Comparison of ENCODE assay signal across 3 cellular contexts in the genomic region with DNA sequence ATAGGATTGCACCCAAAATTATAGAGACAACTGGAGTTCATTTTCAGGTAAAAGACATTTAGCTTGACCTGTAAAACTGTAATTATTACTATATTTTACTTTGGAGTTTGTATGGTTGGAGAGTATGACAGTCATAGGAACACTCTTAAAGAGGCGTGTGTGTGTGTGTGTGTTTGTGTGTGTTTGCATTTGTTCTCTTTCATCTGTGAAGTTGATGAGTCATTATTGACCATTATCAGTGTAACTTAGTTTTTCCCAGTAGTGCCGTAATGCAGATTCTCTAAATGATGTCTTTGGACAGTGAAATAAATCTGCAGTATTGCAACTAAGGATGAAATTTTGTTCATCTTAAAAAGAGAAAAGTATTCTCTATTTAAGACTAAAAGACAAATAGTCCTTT.
TF ChIP-seq lines count a peak whose summit lies in the region.

No MANE protein-coding gene starts in this region.

TF ChIP-seq in A549, 52 proteins besides CTCF, POLR2A, EP300 and RAD21:
- TF ChIP-seq NFE2L2 (conservative IDR thresholded peaks at IDR 0.05; ENCODE audit: low read length) (peak; percentile 39; the same call in 1 of the 2 replicates), FOSL2 (IDR thresholded peaks at IDR 0.05) (0 out of 2 replicates have a peak, but pooled peaks have one; percentile 29), FOSL2 (CRISPR knock-in tag; IDR thresholded peaks at IDR 0.05) (peak; percentile 89), FOXS1 (CRISPR knock-in tag; IDR thresholded peaks at IDR 0.05) (no peak), MAZ (IDR thresholded peaks at IDR 0.05; ENCODE audit: borderline replicate concordance, low read depth, low read length) (no peak), JUNB (IDR thresholded peaks at IDR 0.05) (peak; percentile 40; the same call in 1 of the 2 replicates), HDAC2 (IDR thresholded peaks at IDR 0.05) (no peak), RCOR1 (IDR thresholded peaks at IDR 0.05; ENCODE audit: low read depth, low read length) (no peak), CHD2 (IDR thresholded peaks at IDR 0.05; ENCODE audit: low read length, partially characterized antibody) (no peak), TP53 (CRISPR knock-in tag; IDR thresholded peaks at IDR 0.05) (no peak), RARB (CRISPR knock-in tag; IDR thresholded peaks at IDR 0.05) (no peak), KDM5A (IDR thresholded peaks at IDR 0.05) (no peak), MAFK (IDR thresholded peaks at IDR 0.05; ENCODE audit: partially characterized antibody) (peak; percentile 73)
- TF ChIP-seq, protein P1, sequence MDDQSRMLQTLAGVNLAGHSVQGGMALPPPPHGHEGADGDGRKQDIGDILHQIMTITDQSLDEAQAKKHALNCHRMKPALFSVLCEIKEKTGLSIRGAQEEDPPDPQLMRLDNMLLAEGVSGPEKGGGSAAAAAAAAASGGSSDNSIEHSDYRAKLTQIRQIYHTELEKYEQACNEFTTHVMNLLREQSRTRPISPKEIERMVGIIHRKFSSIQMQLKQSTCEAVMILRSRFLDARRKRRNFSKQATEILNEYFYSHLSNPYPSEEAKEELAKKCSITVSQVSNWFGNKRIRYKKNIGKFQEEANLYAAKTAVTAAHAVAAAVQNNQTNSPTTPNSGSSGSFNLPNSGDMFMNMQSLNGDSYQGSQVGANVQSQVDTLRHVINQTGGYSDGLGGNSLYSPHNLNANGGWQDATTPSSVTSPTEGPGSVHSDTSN (IDR thresholded peaks at IDR 0.05) = no peak

TF ChIP-seq in HepG2, 621 proteins besides CTCF, POLR2A, EP300 and RAD21 (continues in another document):
- TF ChIP-seq, protein P2, sequence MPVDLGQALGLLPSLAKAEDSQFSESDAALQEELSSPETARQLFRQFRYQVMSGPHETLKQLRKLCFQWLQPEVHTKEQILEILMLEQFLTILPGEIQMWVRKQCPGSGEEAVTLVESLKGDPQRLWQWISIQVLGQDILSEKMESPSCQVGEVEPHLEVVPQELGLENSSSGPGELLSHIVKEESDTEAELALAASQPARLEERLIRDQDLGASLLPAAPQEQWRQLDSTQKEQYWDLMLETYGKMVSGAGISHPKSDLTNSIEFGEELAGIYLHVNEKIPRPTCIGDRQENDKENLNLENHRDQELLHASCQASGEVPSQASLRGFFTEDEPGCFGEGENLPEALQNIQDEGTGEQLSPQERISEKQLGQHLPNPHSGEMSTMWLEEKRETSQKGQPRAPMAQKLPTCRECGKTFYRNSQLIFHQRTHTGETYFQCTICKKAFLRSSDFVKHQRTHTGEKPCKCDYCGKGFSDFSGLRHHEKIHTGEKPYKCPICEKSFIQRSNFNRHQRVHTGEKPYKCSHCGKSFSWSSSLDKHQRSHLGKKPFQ (CRISPR knock-in tag; IDR thresholded peaks at IDR 0.05; ENCODE audit: insufficient replicate concordance) = no peak
- TF ChIP-seq FOXK1 (CRISPR knock-in tag; IDR thresholded peaks at IDR 0.05; ENCODE audit: borderline replicate concordance, low read depth) (no peak), MAFK (conservative IDR thresholded peaks at IDR 0.05 in 1 of 2, IDR thresholded peaks at IDR 0.05 in 1 of 2; ENCODE audit: low read length in 2 of 2) (peak in 1 of 2 experiments; percentile 39; a peak in 2 of 4 replicates), THAP11 (CRISPR knock-in tag; IDR thresholded peaks at IDR 0.05) (0 out of 2 replicates have a peak, but pooled peaks have one; percentile 24), CREB1 (IDR thresholded peaks at IDR 0.05) (peak; percentile 51; the same call in 1 of the 2 replicates), CREB1 (CRISPR knock-in tag; IDR thresholded peaks at IDR 0.05) (no peak), SUZ12 (IDR thresholded peaks at IDR 0.05; ENCODE audit: low read depth, low read length) (no peak), NFE2L2 (IDR thresholded peaks at IDR 0.05; ENCODE audit: low read length) (peak; percentile 85)
- TF ChIP-seq, protein P3, sequence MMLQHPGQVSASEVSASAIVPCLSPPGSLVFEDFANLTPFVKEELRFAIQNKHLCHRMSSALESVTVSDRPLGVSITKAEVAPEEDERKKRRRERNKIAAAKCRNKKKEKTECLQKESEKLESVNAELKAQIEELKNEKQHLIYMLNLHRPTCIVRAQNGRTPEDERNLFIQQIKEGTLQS (CRISPR knock-in tag; IDR thresholded peaks at IDR 0.05) = 0 out of 2 replicates have a peak, but pooled peaks have one; percentile 46
- TF ChIP-seq, protein P4, sequence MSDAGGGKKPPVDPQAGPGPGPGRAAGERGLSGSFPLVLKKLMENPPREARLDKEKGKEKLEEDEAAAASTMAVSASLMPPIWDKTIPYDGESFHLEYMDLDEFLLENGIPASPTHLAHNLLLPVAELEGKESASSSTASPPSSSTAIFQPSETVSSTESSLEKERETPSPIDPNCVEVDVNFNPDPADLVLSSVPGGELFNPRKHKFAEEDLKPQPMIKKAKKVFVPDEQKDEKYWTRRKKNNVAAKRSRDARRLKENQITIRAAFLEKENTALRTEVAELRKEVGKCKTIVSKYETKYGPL (CRISPR knock-in tag; IDR thresholded peaks at IDR 0.05) = no peak
- TF ChIP-seq, protein P5, sequence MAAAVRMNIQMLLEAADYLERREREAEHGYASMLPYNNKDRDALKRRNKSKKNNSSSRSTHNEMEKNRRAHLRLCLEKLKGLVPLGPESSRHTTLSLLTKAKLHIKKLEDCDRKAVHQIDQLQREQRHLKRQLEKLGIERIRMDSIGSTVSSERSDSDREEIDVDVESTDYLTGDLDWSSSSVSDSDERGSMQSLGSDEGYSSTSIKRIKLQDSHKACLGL (CRISPR knock-in tag; IDR thresholded peaks at IDR 0.05) = no peak
- TF ChIP-seq, protein P6, sequence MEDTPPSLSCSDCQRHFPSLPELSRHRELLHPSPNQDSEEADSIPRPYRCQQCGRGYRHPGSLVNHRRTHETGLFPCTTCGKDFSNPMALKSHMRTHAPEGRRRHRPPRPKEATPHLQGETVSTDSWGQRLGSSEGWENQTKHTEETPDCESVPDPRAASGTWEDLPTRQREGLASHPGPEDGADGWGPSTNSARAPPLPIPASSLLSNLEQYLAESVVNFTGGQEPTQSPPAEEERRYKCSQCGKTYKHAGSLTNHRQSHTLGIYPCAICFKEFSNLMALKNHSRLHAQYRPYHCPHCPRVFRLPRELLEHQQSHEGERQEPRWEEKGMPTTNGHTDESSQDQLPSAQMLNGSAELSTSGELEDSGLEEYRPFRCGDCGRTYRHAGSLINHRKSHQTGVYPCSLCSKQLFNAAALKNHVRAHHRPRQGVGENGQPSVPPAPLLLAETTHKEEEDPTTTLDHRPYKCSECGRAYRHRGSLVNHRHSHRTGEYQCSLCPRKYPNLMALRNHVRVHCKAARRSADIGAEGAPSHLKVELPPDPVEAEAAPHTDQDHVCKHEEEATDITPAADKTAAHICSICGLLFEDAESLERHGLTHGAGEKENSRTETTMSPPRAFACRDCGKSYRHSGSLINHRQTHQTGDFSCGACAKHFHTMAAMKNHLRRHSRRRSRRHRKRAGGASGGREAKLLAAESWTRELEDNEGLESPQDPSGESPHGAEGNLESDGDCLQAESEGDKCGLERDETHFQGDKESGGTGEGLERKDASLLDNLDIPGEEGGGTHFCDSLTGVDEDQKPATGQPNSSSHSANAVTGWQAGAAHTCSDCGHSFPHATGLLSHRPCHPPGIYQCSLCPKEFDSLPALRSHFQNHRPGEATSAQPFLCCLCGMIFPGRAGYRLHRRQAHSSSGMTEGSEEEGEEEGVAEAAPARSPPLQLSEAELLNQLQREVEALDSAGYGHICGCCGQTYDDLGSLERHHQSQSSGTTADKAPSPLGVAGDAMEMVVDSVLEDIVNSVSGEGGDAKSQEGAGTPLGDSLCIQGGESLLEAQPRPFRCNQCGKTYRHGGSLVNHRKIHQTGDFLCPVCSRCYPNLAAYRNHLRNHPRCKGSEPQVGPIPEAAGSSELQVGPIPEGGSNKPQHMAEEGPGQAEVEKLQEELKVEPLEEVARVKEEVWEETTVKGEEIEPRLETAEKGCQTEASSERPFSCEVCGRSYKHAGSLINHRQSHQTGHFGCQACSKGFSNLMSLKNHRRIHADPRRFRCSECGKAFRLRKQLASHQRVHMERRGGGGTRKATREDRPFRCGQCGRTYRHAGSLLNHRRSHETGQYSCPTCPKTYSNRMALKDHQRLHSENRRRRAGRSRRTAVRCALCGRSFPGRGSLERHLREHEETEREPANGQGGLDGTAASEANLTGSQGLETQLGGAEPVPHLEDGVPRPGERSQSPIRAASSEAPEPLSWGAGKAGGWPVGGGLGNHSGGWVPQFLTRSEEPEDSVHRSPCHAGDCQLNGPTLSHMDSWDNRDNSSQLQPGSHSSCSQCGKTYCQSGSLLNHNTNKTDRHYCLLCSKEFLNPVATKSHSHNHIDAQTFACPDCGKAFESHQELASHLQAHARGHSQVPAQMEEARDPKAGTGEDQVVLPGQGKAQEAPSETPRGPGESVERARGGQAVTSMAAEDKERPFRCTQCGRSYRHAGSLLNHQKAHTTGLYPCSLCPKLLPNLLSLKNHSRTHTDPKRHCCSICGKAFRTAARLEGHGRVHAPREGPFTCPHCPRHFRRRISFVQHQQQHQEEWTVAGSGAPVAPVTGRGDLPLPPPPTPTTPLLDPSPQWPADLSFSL (CRISPR knock-in tag; IDR thresholded peaks at IDR 0.05) = peak; percentile 84; the same call in 1 of the 2 replicates

TF ChIP-seq in SK-N-SH treated with all-trans-retinoic acid at 6 μM for 48 hours, 23 proteins besides CTCF, POLR2A, EP300 and RAD21:
- TF ChIP-seq TOX (CRISPR knock-in tag; IDR thresholded peaks at IDR 0.05; ENCODE audit: borderline replicate concordance) (no peak), GLIS3 (CRISPR knock-in tag; IDR thresholded peaks at IDR 0.05) (no peak), ISL1 (CRISPR knock-in tag; IDR thresholded peaks at IDR 0.05) (no peak)
- TF ChIP-seq, protein P7, sequence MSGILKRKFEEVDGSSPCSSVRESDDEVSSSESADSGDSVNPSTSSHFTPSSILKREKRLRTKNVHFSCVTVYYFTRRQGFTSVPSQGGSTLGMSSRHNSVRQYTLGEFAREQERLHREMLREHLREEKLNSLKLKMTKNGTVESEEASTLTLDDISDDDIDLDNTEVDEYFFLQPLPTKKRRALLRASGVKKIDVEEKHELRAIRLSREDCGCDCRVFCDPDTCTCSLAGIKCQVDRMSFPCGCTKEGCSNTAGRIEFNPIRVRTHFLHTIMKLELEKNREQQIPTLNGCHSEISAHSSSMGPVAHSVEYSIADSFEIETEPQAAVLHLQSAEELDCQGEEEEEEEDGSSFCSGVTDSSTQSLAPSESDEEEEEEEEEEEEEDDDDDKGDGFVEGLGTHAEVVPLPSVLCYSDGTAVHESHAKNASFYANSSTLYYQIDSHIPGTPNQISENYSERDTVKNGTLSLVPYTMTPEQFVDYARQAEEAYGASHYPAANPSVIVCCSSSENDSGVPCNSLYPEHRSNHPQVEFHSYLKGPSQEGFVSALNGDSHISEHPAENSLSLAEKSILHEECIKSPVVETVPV (CRISPR knock-in tag; IDR thresholded peaks at IDR 0.05) = no peak
